ENCODE assay signal across 9 cellular contexts in the genomic region with DNA sequence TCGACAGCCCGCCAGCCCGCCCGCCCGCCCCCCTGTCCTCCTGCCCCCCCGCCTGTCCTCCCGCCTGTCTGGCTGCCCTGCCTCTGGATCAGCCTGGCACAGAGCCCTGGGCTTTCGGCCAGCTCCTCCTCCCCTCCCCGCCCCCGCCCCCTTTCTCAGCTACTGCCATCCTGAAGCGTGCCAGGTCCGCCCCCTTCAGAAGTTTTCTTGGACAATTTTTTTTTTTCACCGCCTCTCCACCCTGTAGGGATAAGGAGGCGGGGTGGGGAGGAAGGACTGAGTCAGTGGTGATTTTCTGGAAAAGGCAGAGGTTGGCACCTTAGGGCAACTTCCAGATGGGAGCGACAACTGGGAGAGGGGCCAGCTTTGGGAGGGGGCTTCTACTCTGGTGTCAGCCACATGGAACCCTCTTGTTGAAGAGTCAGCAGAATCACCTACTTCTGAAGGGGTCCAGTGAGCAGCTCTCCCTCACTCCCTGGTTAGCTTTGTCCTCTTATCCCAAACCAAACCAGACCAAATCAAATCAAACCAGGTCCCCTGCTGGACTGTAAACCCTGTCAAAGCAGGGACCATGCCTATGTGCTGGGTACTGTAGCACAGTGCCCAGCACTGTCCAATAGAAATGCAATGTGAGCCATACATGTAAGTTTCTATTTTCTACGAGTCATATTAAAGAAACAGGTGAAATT. TPM values are rescaled to one million over a fixed set of nuclear protein-coding genes. Genes with fewer than 3 reads are reported as not detected.
A peak's percentile ranks its signal among the peaks of the same experiment; 100 is the strongest.
DNase-seq lines count a peak whose midpoint lies in the region; TF ChIP-seq lines count a peak whose summit lies in the region.
"Had no signal": no experiment of that assay in that cellular context is flagged by ENCODE, and none has a peak within 500 bp of the region (broad histone marks: within the 10 kb centered on the region; RNA-seq: fewer than 3 reads in every experiment).

No MANE protein-coding gene starts in this region.

- peak overlapping the region; percentile 52 for H3K4me3 ChIP-seq in SK-N-MC
- H3K4me3 ChIP-seq in transverse colon, result no peak overlapping the region
- H3K4me3 ChIP-seq in SJCRH30, result no peak overlapping the region

- no peaks in the 10 kb centered on the region for H3K9me3 Mint-ChIP-seq in activated T-helper 2 cell treated with anti-CD3 and anti-CD28 coated beads, Interferon-gamma antibody, Interleukin-2, Interleukin-4, amounts not matched to agents 10 μg/mL and 5 μg/mL and 100 μg/mL, durations not matched to agents 14 hours and 24 hours and 36 hours

- no peak for TF ChIP-seq POLR2A in transverse colon (IDR thresholded peaks at IDR 0.05)

- H3K9ac ChIP-seq in SK-N-MC (ENCODE audit: insufficient read length), result no peak overlapping the region

- H3K36me3 ChIP-seq in SK-N-MC (ENCODE audit: insufficient read depth, low read length) (peaks cover 57% of the 10 kb centered on the region), transverse colon (no peaks in the 10 kb centered on the region), SJCRH30 (peaks cover 36% of the 10 kb centered on the region)

- intact Hi-C loops in transverse colon (cut with DNase I; ENCODE audit: low total_unique reads), result no loop called here
- intact Hi-C loops in activated T-helper 2 cell treated with anti-CD3 and anti-CD28 coated beads, Interferon-gamma antibody, Interleukin-2, Interleukin-4, amounts not matched to agents 10 μg/mL and 5 μg/mL and 100 μg/mL, durations not matched to agents 14 hours and 24 hours and 36 hours (cut with micrococcal nuclease), result no loop called here

- in situ Hi-C loops in transverse colon (cut with MboI; ENCODE audit: low pct_ligation_motif_present in 1 of 4, low pct_unique_long_range_greater_than_20kb in 1 of 4, low sequenced_read_pairs in 3 of 4), result no loop called here

- TF ChIP-seq CTCF in transverse colon (IDR thresholded peaks at IDR 0.05), result no peak

- H3K9me3 ChIP-seq in SK-N-MC (ENCODE audit: low read depth, low read length) (no peaks in the 10 kb centered on the region), transverse colon (no peaks in the 10 kb centered on the region), SJCRH30 (replicated peaks) (no peaks in the 10 kb centered on the region)

- DNase-seq in NCI-H2227 (lab: John Stamatoyannopoulos, UW; ENCODE audit: unreplicated experiment) (peak; percentile 39), NCI-H2227 treated with DMSO at 0.1 percent for 48 hours (lab: John Stamatoyannopoulos, UW) (no peak), SK-N-MC (ENCODE audit: low read depth, low spot score) (no peak), glomerular visceral epithelial cell (ENCODE audit: extremely low spot score) (peak; percentile 98), transverse colon (peak; percentile 42), NCI-H1092 (lab: John Stamatoyannopoulos, UW) (no peak), SJCRH30 (no peak)
- DNase-seq in activated T-helper 2 cell treated with anti-CD3 and anti-CD28 coated beads, Interferon-gamma antibody, Interleukin-2, Interleukin-4, amounts not matched to agents 10 μg/mL and 5 μg/mL and 100 μg/mL, durations not matched to agents 14 hours and 24 hours and 36 hours (ENCODE audit: low spot score), result no peak

- peaks cover 32% of the 10 kb centered on the region for H3K27me3 Mint-ChIP-seq in activated T-helper 2 cell treated with anti-CD3 and anti-CD28 coated beads, Interferon-gamma antibody, Interleukin-2, Interleukin-4, amounts not matched to agents 10 μg/mL and 5 μg/mL and 100 μg/mL, durations not matched to agents 14 hours and 24 hours and 36 hours (ENCODE audit: low read depth)

- no peak overlapping the region for H3K4me3 Mint-ChIP-seq in activated T-helper 2 cell treated with anti-CD3 and anti-CD28 coated beads, Interferon-gamma antibody, Interleukin-2, Interleukin-4, amounts not matched to agents 10 μg/mL and 5 μg/mL and 100 μg/mL, durations not matched to agents 14 hours and 24 hours and 36 hours (ENCODE audit: low read depth)

- H3K36me3 Mint-ChIP-seq in activated T-helper 2 cell treated with anti-CD3 and anti-CD28 coated beads, Interferon-gamma antibody, Interleukin-2, Interleukin-4, amounts not matched to agents 10 μg/mL and 5 μg/mL and 100 μg/mL, durations not matched to agents 14 hours and 24 hours and 36 hours (ENCODE audit: low read depth), result no peaks in the 10 kb centered on the region

- TF ChIP-seq EP300 in transverse colon (IDR thresholded peaks at IDR 0.05; ENCODE audit: low read depth), result no peak

- no peaks in the 10 kb centered on the region for H3K4me1 Mint-ChIP-seq in activated T-helper 2 cell treated with anti-CD3 and anti-CD28 coated beads, Interferon-gamma antibody, Interleukin-2, Interleukin-4, amounts not matched to agents 10 μg/mL and 5 μg/mL and 100 μg/mL, durations not matched to agents 14 hours and 24 hours and 36 hours (ENCODE audit: low read depth)

- H3K27me3 ChIP-seq in transverse colon, result peaks cover 79% of the 10 kb centered on the region
- no peaks in the 10 kb centered on the region for H3K27me3 ChIP-seq in SJCRH30

- 27 to 41% methylated on average over 3 to 16 of the region's 16 CpGs for WGBS in transverse colon (ENCODE audit: low coverage in 1 of 2), 2 donors

- H3K4me1 ChIP-seq in transverse colon, result peaks cover 8 to 25% (median 17%) of the 10 kb centered on the region in 4 donors
- H3K4me1 ChIP-seq in SJCRH30, result peaks cover 11% of the 10 kb centered on the region

- H3K27ac ChIP-seq in SK-N-MC (peak overlapping the region; percentile 81), transverse colon (no peak overlapping the region), SJCRH30 (no peak overlapping the region)

- H3K27ac Mint-ChIP-seq in activated T-helper 2 cell treated with anti-CD3 and anti-CD28 coated beads, Interferon-gamma antibody, Interleukin-2, Interleukin-4, amounts not matched to agents 10 μg/mL and 5 μg/mL and 100 μg/mL, durations not matched to agents 14 hours and 24 hours and 36 hours, result no peak overlapping the region

RNA-seq across cellular contexts. Expression of a gene that starts 19.7 kb away (rescaled TPM):
- total RNA-seq in transverse colon, result under 1 TPM in 1 of 4 donors, not detected in 3; under 0.01 TPM
- 0.09 and 0.32 TPM in 2 replicates for total RNA-seq in activated T-helper 2 cell treated with anti-CD3 and anti-CD28 coated beads, Interferon-gamma antibody, Interleukin-2, Interleukin-4, amounts not matched to agents 10 μg/mL and 5 μg/mL and 100 μg/mL, durations not matched to agents 14 hours and 24 hours and 36 hours
- 114 TPM in 2 replicates for total RNA-seq in SJCRH30 (2014; rRNA removed; shearing (Covaris generic))

RNA-seq across cellular contexts. Expression of a gene that starts 48.5 kb away (rescaled TPM):
- not detected for total RNA-seq in transverse colon
- not detected in 2 replicates for total RNA-seq in activated T-helper 2 cell treated with anti-CD3 and anti-CD28 coated beads, Interferon-gamma antibody, Interleukin-2, Interleukin-4, amounts not matched to agents 10 μg/mL and 5 μg/mL and 100 μg/mL, durations not matched to agents 14 hours and 24 hours and 36 hours
- 0.16 and 0.91 TPM in 2 replicates for total RNA-seq in SJCRH30 (2014; rRNA removed; shearing (Covaris generic))
- total RNA-seq: epithelial cell of proximal tubule had no signal

Comparison
In these comparisons a context has a peak if more than half of its experiments do, and no peak if none do; other contexts are left out.
1. DNase-seq: peak in NCI-H2227 (single experiment), glomerular visceral epithelial cell (single experiment) and transverse colon (single experiment); none in NCI-H2227 treated with DMSO at 0.1 percent for 48 hours (single experiment), SK-N-MC (single experiment), NCI-H1092 (single experiment), activated T-helper 2 cell treated with anti-CD3 and anti-CD28 coated beads, Interferon-gamma antibody, Interleukin-2, Interleukin-4, amounts not matched to agents 10 μg/mL and 5 μg/mL and 100 μg/mL, durations not matched to agents 14 hours and 24 hours and 36 hours (single experiment) and SJCRH30 (0 of 2).
2. RNA of a gene that starts 19.7 kb away (total RNA-seq): 114 TPM in SJCRH30; 0.09 to 0.32 TPM in activated T-helper 2 cell treated with anti-CD3 and anti-CD28 coated beads, Interferon-gamma antibody, Interleukin-2, Interleukin-4, amounts not matched to agents 10 μg/mL and 5 μg/mL and 100 μg/mL, durations not matched to agents 14 hours and 24 hours and 36 hours and under 0.01 TPM in transverse colon; every median in the first group is over 10 times any median in the second.